ENCODE assay signal across 8 cellular contexts in genomic region chrX:48508400-48509244, GRCh38. TPM values are rescaled to one million over a fixed set of nuclear protein-coding genes. Genes with fewer than 3 reads are reported as not detected.
DNase-seq lines count a peak whose midpoint lies in the region; ATAC-seq and TF ChIP-seq lines count a peak whose summit lies in the region.

Gene PORCN, plus strand, starts transcription at chrX:48508992. Its CDS starts 829 bp downstream, at chrX:48509821.

- peak; percentile 79 for DNase-seq in A673 (ENCODE audit: low spot score)
- peak; percentile 19 for DNase-seq in NCI-H82 treated with DMSO at 0.1 percent for 48 hours (lab: John Stamatoyannopoulos, UW; ENCODE audit: unreplicated experiment)
- DNase-seq in activated CD8-positive, alpha-beta memory T cell treated with anti-CD3 and anti-CD28 coated beads for 4 hours (ENCODE audit: low read depth in 2 of 2): peak; percentile 58 to 63
- DNase-seq in mesothelial cell of epicardium (ENCODE audit: low spot score in 2 of 2, unreplicated experiment in 2 of 2): peak; percentile 55 to 75
- DNase-seq in stimulated activated CD8-positive, alpha-beta memory T cell treated with anti-CD3 and anti-CD28 coated beads, Interleukin-15, amount 100 ng/mL, for 48 hours (ENCODE audit: low read depth in 2 of 2): peak; percentile 73 to 74

- H3K27me3 ChIP-seq in A673 (replicated peaks; ENCODE audit: insufficient read depth, low read depth, low read length, poor library complexity): no peaks in the 10 kb centered on the region
- H3K27me3 ChIP-seq in endocrine pancreas (ENCODE audit: control insufficient read depth, insufficient read depth, low read length): no peaks in the 10 kb centered on the region

- BruUV-seq in A673 (replicated peaks; lab: Mats Ljungman, UMichigan): no TSS peak

- ATAC-seq in GM18867 (IDR thresholded peaks at IDR 0.05; ENCODE audit: unreplicated experiment) (peak; percentile 75), HG03159 (IDR thresholded peaks at IDR 0.05; ENCODE audit: unreplicated experiment) (peak; percentile 74)

- H3K4me3 ChIP-seq in A673 (ENCODE audit: low read depth, low read length, poor library complexity, severe bottlenecking): peak within 1 kb of the TSS; percentile 66
- H3K4me3 ChIP-seq in endocrine pancreas (ENCODE audit: control insufficient read depth, insufficient read depth, low read length): peak within 1 kb of the TSS; percentile 70

- H3K4me1 Mint-ChIP-seq in mesothelial cell of epicardium: peaks cover 6% of the 10 kb centered on the region

- peak within 1 kb of the TSS; percentile 47 for H3K27ac Mint-ChIP-seq in mesothelial cell of epicardium

- CTCF ChIA-PET in A673 (lab: Charles Lee): no interaction called here

- H3K36me3 Mint-ChIP-seq in mesothelial cell of epicardium: no peaks in the 10 kb centered on the region

- H3K4me1 ChIP-seq in A673 (ENCODE audit: insufficient read depth, low read length, poor library complexity, severe bottlenecking) (no peaks in the 10 kb centered on the region), endocrine pancreas (ENCODE audit: control insufficient read depth, insufficient read depth, low read length) (no peaks in the 10 kb centered on the region)

- intact Hi-C loops in A673 (cut with micrococcal nuclease; ENCODE audit: unreplicated experiment): no loop called here

- H3K36me3 ChIP-seq in A673 (ENCODE audit: insufficient read depth, low read length, poor library complexity, severe bottlenecking) (no peaks in the 10 kb centered on the region), endocrine pancreas (ENCODE audit: control insufficient read depth, insufficient read depth, low read length) (no peaks in the 10 kb centered on the region)

- H3K27me3 Mint-ChIP-seq in mesothelial cell of epicardium (ENCODE audit: low read depth): no peaks in the 10 kb centered on the region

- H3K27ac ChIP-seq in A673 (ENCODE audit: low read depth, low read length, poor library complexity, severe bottlenecking): peak within 1 kb of the TSS; percentile 67

- H3K9me3 ChIP-seq in A673 (ENCODE audit: low read depth, low read length, poor library complexity, severe bottlenecking): no peaks in the 10 kb centered on the region
- no peaks in the 10 kb centered on the region for H3K9me3 ChIP-seq in endocrine pancreas (ENCODE audit: control insufficient read depth, low read length)

- peaks cover 12% of the 10 kb centered on the region for H3K9me3 Mint-ChIP-seq in mesothelial cell of epicardium

- peak within 1 kb of the TSS; percentile 96 for H3K9ac ChIP-seq in endocrine pancreas (ENCODE audit: control insufficient read depth, insufficient read depth, low read length)

- H3K4me3 Mint-ChIP-seq in mesothelial cell of epicardium: peak within 1 kb of the TSS; percentile 82

- TF ChIP-seq CTCF in A673 (conservative IDR thresholded peaks at IDR 0.05; ENCODE audit: low read depth, low read length) (no peak), mesothelial cell of epicardium (IDR thresholded peaks at IDR 0.05; ENCODE audit: unreplicated experiment) (no peak)

- POLR2A ChIA-PET in A673 (lab: Charles Lee; ENCODE audit: low non-redundant PET): no interaction called here

RNA-seq across cellular contexts. Expression of gene PORCN, which starts in this region (rescaled TPM):
- total RNA-seq in A673 (2021) (10.3 and 11.9 TPM in 2 replicates), mesothelial cell of epicardium (9.7 to 11.0 TPM (median 10.1 TPM) in 3 replicates)

Comparison
In these comparisons a context has a peak if more than half of its experiments do, and no peak if none do; other contexts are left out.
1. Peak in every context shown above with its lines: DNase-seq, ATAC-seq, H3K4me3 ChIP-seq and H3K27ac ChIP-seq.
2. DNase-seq: peak in every context shown above with its lines; median percentile 79 in A673; 74 in stimulated activated CD8-positive, alpha-beta memory T cell treated with anti-CD3 and anti-CD28 coated beads, Interleukin-15, amount 100 ng/mL, for 48 hours; 65 in mesothelial cell of epicardium; 60 in activated CD8-positive, alpha-beta memory T cell treated with anti-CD3 and anti-CD28 coated beads for 4 hours; 19 in NCI-H82 treated with DMSO at 0.1 percent for 48 hours.